8 cellular contexts compared by ENCODE assay signal in the genomic region with DNA sequence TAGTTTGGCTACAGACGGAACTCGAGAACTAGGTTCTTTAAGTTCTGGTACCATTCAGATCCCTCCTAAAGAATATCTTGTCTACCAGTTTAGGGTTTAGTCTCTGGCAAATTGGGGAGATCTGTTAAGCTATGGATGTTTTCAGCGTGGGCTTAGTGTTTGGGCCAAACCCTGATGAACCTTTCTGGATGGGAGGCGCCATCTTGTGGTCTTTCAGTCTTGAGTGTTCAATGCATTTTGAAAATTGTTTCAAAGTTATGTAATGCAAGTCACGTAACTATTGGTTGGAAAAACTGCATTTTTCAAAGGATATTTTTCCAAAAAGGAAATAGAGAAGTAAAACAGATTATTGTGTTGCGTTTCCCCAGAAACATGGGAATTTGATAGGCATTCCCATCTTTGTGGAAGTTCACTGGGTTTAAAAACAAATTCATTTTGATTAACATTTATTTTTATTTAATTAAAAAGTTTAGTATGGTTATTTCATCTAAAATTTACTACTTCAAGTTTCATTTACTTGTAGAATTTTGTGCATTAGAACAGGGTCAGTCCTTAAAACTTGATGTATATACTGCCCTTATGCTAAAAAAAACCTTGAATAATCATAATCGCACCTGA.
DNase-seq lines count a peak whose midpoint lies in the region; ATAC-seq and TF ChIP-seq lines count a peak whose summit lies in the region.

No MANE protein-coding gene starts in this region.

- no peak overlapping the region for H3K14ac ChIP-seq in mesenchymal stem cell (ENCODE audit: low read length in 2 of 2)

- no peak overlapping the region for H3K4me3 ChIP-seq in HCT116 (replicated peaks in 1 of 2; ENCODE audit: low read depth in 1 of 2, low read length in 2 of 2)
- no peak overlapping the region for H3K4me3 ChIP-seq in mesenchymal stem cell (ENCODE audit: insufficient read depth in 1 of 2, low read depth in 1 of 2, low read length in 2 of 2)

- H2BK5ac ChIP-seq in mesenchymal stem cell (ENCODE audit: low read depth, low read length, poor library complexity, severe bottlenecking), result no peak overlapping the region

- TF ChIP-seq POLR2A in HCT116 (IDR thresholded peaks at IDR 0.05; ENCODE audit: borderline replicate concordance, extremely low read depth, insufficient read depth, insufficient read length), result no peak

- H3K36me3 Mint-ChIP-seq in chondrocyte (ENCODE audit: low read depth) (no peaks in the 10 kb centered on the region), T-helper 17 cell (ENCODE audit: low read depth) (no peaks in the 10 kb centered on the region)
- no peaks in the 10 kb centered on the region for H3K36me3 Mint-ChIP-seq in activated T-helper 1 cell treated with anti-CD3 and anti-CD28 coated beads, Interleukin-12 subunit alpha, Interleukin-12 subunit beta, Interleukin-2, Interleukin-4 antibody, amounts not matched to agents 30 ng/mL and 10 ng/mL and 1 ng/mL, durations not matched to agents 14 hours and 24 hours and 36 hours (ENCODE audit: low read depth)

- H3K4me1 Mint-ChIP-seq in chondrocyte (ENCODE audit: low read depth) (no peaks in the 10 kb centered on the region), T-helper 17 cell (no peaks in the 10 kb centered on the region)
- no peaks in the 10 kb centered on the region for H3K4me1 Mint-ChIP-seq in activated T-helper 1 cell treated with anti-CD3 and anti-CD28 coated beads, Interleukin-12 subunit alpha, Interleukin-12 subunit beta, Interleukin-2, Interleukin-4 antibody, amounts not matched to agents 30 ng/mL and 10 ng/mL and 1 ng/mL, durations not matched to agents 14 hours and 24 hours and 36 hours (ENCODE audit: low read depth)

- H2AFZ ChIP-seq in HCT116 (ENCODE audit: low read depth, low read length, poor library complexity, severe bottlenecking) (peak overlapping the region; percentile 96), mesenchymal stem cell (ENCODE audit: low read depth, low read length) (no peak overlapping the region)

- no peak overlapping the region for H2BK12ac ChIP-seq in mesenchymal stem cell (ENCODE audit: low read length in 2 of 2)

- ATAC-seq in HCT116, result peak; percentile 76
- no peak for ATAC-seq in T-helper 17 cell
- ATAC-seq in GM18867 (IDR thresholded peaks at IDR 0.05; ENCODE audit: unreplicated experiment), result no peak

- no peak overlapping the region for H3K18ac ChIP-seq in mesenchymal stem cell (ENCODE audit: low read depth in 1 of 2, low read length in 2 of 2)

- no peak overlapping the region for H4K91ac ChIP-seq in mesenchymal stem cell (ENCODE audit: low read length)

- H3K4me3 Mint-ChIP-seq in chondrocyte (ENCODE audit: unreplicated experiment) (no peak overlapping the region), T-helper 17 cell (no peak overlapping the region)
- no peak overlapping the region for H3K4me3 Mint-ChIP-seq in activated T-helper 1 cell treated with anti-CD3 and anti-CD28 coated beads, Interleukin-12 subunit alpha, Interleukin-12 subunit beta, Interleukin-2, Interleukin-4 antibody, amounts not matched to agents 30 ng/mL and 10 ng/mL and 1 ng/mL, durations not matched to agents 14 hours and 24 hours and 36 hours

- H3K27me3 Mint-ChIP-seq in chondrocyte (ENCODE audit: low read depth) (peaks cover 10% of the 10 kb centered on the region), T-helper 17 cell (peaks cover 41% of the 10 kb centered on the region)
- peaks cover 7% of the 10 kb centered on the region for H3K27me3 Mint-ChIP-seq in activated T-helper 1 cell treated with anti-CD3 and anti-CD28 coated beads, Interleukin-12 subunit alpha, Interleukin-12 subunit beta, Interleukin-2, Interleukin-4 antibody, amounts not matched to agents 30 ng/mL and 10 ng/mL and 1 ng/mL, durations not matched to agents 14 hours and 24 hours and 36 hours (ENCODE audit: insufficient read depth)

- H3K9me2 ChIP-seq in HCT116 (ENCODE audit: insufficient read depth), result no peaks in the 10 kb centered on the region

- H3K4me1 ChIP-seq in HCT116 (ENCODE audit: control insufficient read depth in 1 of 2, insufficient read depth in 2 of 2, low read length in 2 of 2), result no peaks in the 10 kb centered on the region
- no peaks in the 10 kb centered on the region for H3K4me1 ChIP-seq in mesenchymal stem cell (ENCODE audit: control insufficient read depth, insufficient read depth, low read depth, low read length)

- TF ChIP-seq RAD21 in HCT116 (IDR thresholded peaks at IDR 0.05; ENCODE audit: low read depth), result peak; percentile 81

- TF ChIP-seq CTCF in HCT116 (IDR thresholded peaks at IDR 0.05 in 2 of 3, conservative IDR thresholded peaks at IDR 0.05 in 1 of 3; ENCODE audit: borderline replicate concordance in 1 of 3, insufficient read depth in 1 of 3, low read depth in 2 of 3, low read length in 2 of 3) (peak; percentile 59 to 70 (median 67); a peak in 5 of 6 replicates), chondrocyte (IDR thresholded peaks at IDR 0.05) (peak; percentile 78)

- POLR2A ChIA-PET in HCT116 (lab: Charles Lee), result no interaction called here

- CTCF ChIA-PET in HCT116 (lab: Charles Lee), result interaction anchor here (0.7 to 1.8 kb wide), 4 partner anchors 35 to 506 kb away, joined by 3 to 10 read pairs (median 3); partner anchors contain the start of genes GON7 and UBR7

- H3K27ac ChIP-seq in HCT116 (ENCODE audit: low read depth, low read length) (no peak overlapping the region), mesenchymal stem cell (ENCODE audit: low read length, poor library complexity, severe bottlenecking) (no peak overlapping the region)

- H3K9me3 ChIP-seq in HCT116 (ENCODE audit: control insufficient read depth in 1 of 2, insufficient read depth in 1 of 2, low read depth in 1 of 2, low read length in 2 of 2), result no peaks in the 10 kb centered on the region
- no peaks in the 10 kb centered on the region for H3K9me3 ChIP-seq in mesenchymal stem cell (ENCODE audit: control insufficient read depth, low read length)
- no peaks in the 10 kb centered on the region for H3K9me3 ChIP-seq in T-helper 17 cell (ENCODE audit: control insufficient read depth, low read length, poor library complexity, severe bottlenecking)

- no peaks in the 10 kb centered on the region for H3K9me3 Mint-ChIP-seq in chondrocyte (ENCODE audit: low read depth)
- H3K9me3 Mint-ChIP-seq in activated T-helper 1 cell treated with anti-CD3 and anti-CD28 coated beads, Interleukin-12 subunit alpha, Interleukin-12 subunit beta, Interleukin-2, Interleukin-4 antibody, amounts not matched to agents 30 ng/mL and 10 ng/mL and 1 ng/mL, durations not matched to agents 14 hours and 24 hours and 36 hours, result no peaks in the 10 kb centered on the region

- 35% methylated on average over 5 of the region's 7 CpGs for WGBS in mesenchymal stem cell

- no peak overlapping the region for H3K23ac ChIP-seq in mesenchymal stem cell (ENCODE audit: low read length in 2 of 2)

- DNase-seq in DMS79 (lab: John Stamatoyannopoulos, UW) (peak; percentile 50), HCT116 (ENCODE audit: low read depth, low spot score) (peak; percentile 48), NOMO-1 (lab: John Stamatoyannopoulos, UW; ENCODE audit: unreplicated experiment in 2 of 2) (peak; percentile 53 to 64), chondrocyte (ENCODE audit: low spot score) (no peak), mesenchymal stem cell (peak; percentile 44), T-helper 17 cell (no peak)
- DNase-seq in activated T-helper 1 cell treated with anti-CD3 and anti-CD28 coated beads, Interleukin-12 subunit alpha, Interleukin-12 subunit beta, Interleukin-2, Interleukin-4 antibody, amounts not matched to agents 30 ng/mL and 10 ng/mL and 1 ng/mL, durations not matched to agents 14 hours and 24 hours and 36 hours (ENCODE audit: low spot score), result no peak

- RAD21 ChIA-PET in HCT116 (lab: Charles Lee; ENCODE audit: low non-redundant PET in 1 of 2, low total read pairs in 2 of 2, uncharacterized antibody in 2 of 2, unreplicated experiment in 2 of 2), result interaction anchor here in 1 of 2 experiments (1.3 kb wide), 1 partner anchor 412 kb away, joined by 3 read pairs; the partner anchor contains the start of gene UBR7

- no peaks in the 10 kb centered on the region for H3K79me2 ChIP-seq in HCT116 (ENCODE audit: insufficient read depth, low read length)

- H3K4me2 ChIP-seq in HCT116 (ENCODE audit: low read length) (no peak overlapping the region), mesenchymal stem cell (ENCODE audit: low read length, poor library complexity, severe bottlenecking) (no peak overlapping the region)

- H3K4ac ChIP-seq in mesenchymal stem cell (ENCODE audit: low read depth in 1 of 2, low read length in 2 of 2), result no peak overlapping the region

- no peaks in the 10 kb centered on the region for H3K79me1 ChIP-seq in mesenchymal stem cell (replicated peaks; ENCODE audit: low read length, poor library complexity, severe bottlenecking)

- H3K9ac ChIP-seq in HCT116 (ENCODE audit: low read length), result no peak overlapping the region
- peak overlapping the region; percentile 38 for H3K9ac ChIP-seq in mesenchymal stem cell (ENCODE audit: low read length)

- no peak overlapping the region for H2BK120ac ChIP-seq in mesenchymal stem cell (ENCODE audit: low read depth, low read length)

- H4K20me1 ChIP-seq in HCT116 (ENCODE audit: insufficient read depth), result no peaks in the 10 kb centered on the region

- intact Hi-C loops in HCT116 (cut with micrococcal nuclease), result loop anchor here (2.0 to 10.0 kb wide), 3 partner anchors 377 to 666 kb away; partner anchors contain the start of gene ITPK1
- intact Hi-C loops in activated T-helper 1 cell treated with anti-CD3 and anti-CD28 coated beads, Interleukin-12 subunit alpha, Interleukin-12 subunit beta, Interleukin-2, Interleukin-4 antibody, amounts not matched to agents 30 ng/mL and 10 ng/mL and 1 ng/mL, durations not matched to agents 14 hours and 24 hours and 36 hours (cut with micrococcal nuclease), result loop anchor here (5.0 kb wide), 1 partner anchor 412 kb away; the partner anchor contains the start of genes GON7 and UBR7

- H4K8ac ChIP-seq in mesenchymal stem cell (ENCODE audit: low read length), result no peak overlapping the region

- no peak overlapping the region for H3K27ac Mint-ChIP-seq in chondrocyte (ENCODE audit: unreplicated experiment)
- no peak overlapping the region for H3K27ac Mint-ChIP-seq in T-helper 17 cell
- H3K27ac Mint-ChIP-seq in activated T-helper 1 cell treated with anti-CD3 and anti-CD28 coated beads, Interleukin-12 subunit alpha, Interleukin-12 subunit beta, Interleukin-2, Interleukin-4 antibody, amounts not matched to agents 30 ng/mL and 10 ng/mL and 1 ng/mL, durations not matched to agents 14 hours and 24 hours and 36 hours, result no peak overlapping the region

- no TSS peak for BruUV-seq in HCT116 (replicated peaks; lab: Mats Ljungman, UMichigan)

- H2AK5ac ChIP-seq in mesenchymal stem cell (ENCODE audit: low read length, severe bottlenecking), result no peak overlapping the region

- H3K27me3 ChIP-seq in HCT116 (ENCODE audit: insufficient read depth, low read length) (peaks cover 27% of the 10 kb centered on the region), mesenchymal stem cell (ENCODE audit: control insufficient read depth in 1 of 2, insufficient read depth in 1 of 2, low read length in 2 of 2) (peaks cover 19 to 30% of the 10 kb centered on the region in 2 experiments)

- H3K36me3 ChIP-seq in HCT116 (ENCODE audit: control insufficient read depth in 1 of 2, insufficient read depth in 2 of 2, low read length in 2 of 2) (no peaks in the 10 kb centered on the region), mesenchymal stem cell (ENCODE audit: control insufficient read depth in 1 of 2, insufficient read depth in 2 of 2, low read depth in 1 of 2, low read length in 2 of 2) (no peaks in the 10 kb centered on the region)

- H2BK15ac ChIP-seq in mesenchymal stem cell (ENCODE audit: low read depth, poor library complexity, severe bottlenecking), result no peak overlapping the region

Comparison
In these comparisons a context has a peak if more than half of its experiments do, and no peak if none do; other contexts are left out.
1. DNase-seq: peak in DMS79 (single experiment), HCT116 (single experiment), NOMO-1 (2 of 2) and mesenchymal stem cell (single experiment); none in chondrocyte (single experiment), T-helper 17 cell (0 of 3) and activated T-helper 1 cell treated with anti-CD3 and anti-CD28 coated beads, Interleukin-12 subunit alpha, Interleukin-12 subunit beta, Interleukin-2, Interleukin-4 antibody, amounts not matched to agents 30 ng/mL and 10 ng/mL and 1 ng/mL, durations not matched to agents 14 hours and 24 hours and 36 hours (single experiment).